ENCODE assay signal across 22 cellular contexts in the genomic region with DNA sequence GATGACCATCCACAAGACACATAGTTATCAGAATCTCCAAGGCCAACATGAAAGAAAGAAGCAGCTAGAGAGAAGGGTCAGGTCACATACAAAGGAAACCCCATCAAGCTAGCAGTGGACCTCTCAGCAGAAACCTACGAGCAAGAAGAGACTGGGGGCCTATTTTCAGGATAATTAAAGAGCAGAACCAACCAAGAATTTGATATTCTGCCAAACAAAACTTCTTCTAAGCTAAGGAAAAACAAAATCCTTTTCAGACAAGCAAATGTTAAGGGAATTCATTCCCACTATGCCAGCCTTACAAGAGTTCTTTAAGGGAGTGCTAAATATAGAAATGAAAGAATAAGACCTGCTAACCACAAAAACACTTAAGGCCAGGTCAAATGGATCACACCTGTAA. TPM values are rescaled to one million over a fixed set of nuclear protein-coding genes. Genes with fewer than 3 reads are reported as not detected.
A peak's percentile ranks its signal among the peaks of the same experiment; 100 is the strongest.
DNase-seq lines count a peak whose midpoint lies in the region; ATAC-seq, FAIRE-seq and TF ChIP-seq lines count a peak whose summit lies in the region.
"Had no signal": no experiment of that assay in that cellular context is flagged by ENCODE, and none has a peak within 500 bp of the region (broad histone marks: within the 10 kb centered on the region; RNA-seq: fewer than 3 reads in every experiment).

No MANE protein-coding gene starts in this region.

- no peak for ATAC-seq in effector memory CD8-positive, alpha-beta T cell (replicated peaks)
- no peak for ATAC-seq in HG02759 (IDR thresholded peaks at IDR 0.05; ENCODE audit: unreplicated experiment)
- ATAC-seq: CD8-positive, alpha-beta T cell; HepG2 had no signal

- DNase-seq in EH (ENCODE audit: low read depth), result peak; percentile 19
- DNase-seq in astrocyte of the cerebellum (ENCODE audit: low read depth), result peak; percentile 36
- no peak for DNase-seq in effector memory CD8-positive, alpha-beta T cell
- DNase-seq in HUDEP-2 (lab: John Stamatoyannopoulos, UW; ENCODE audit: unreplicated experiment in 76 of 76), result no peak
- no peak for DNase-seq in kidney
- no peak for DNase-seq in Karpas-422
- DNase-seq: Caco-2; CD8-positive, alpha-beta T cell; Kasumi-1; MV-4-11; NCI-H1105; NCI-H1436 treated with DMSO at 0.1 percent for 48 hours; NCI-H1930; NCI-H2107; NCI-H69; SHP77 treated with DMSO at 0.1 percent for 48 hours had no signal

- FAIRE-seq in kidney (lab: Jason Lieb, UNC), result no peak
- FAIRE-seq: GM18507, H54, HepG2 had no signal

- H3K27me3 ChIP-seq in Karpas-422 (ENCODE audit: low read length), result no peaks in the 10 kb centered on the region

- no peaks in the 10 kb centered on the region for H3K9me3 ChIP-seq in kidney (ENCODE audit: control insufficient read depth in 1 of 2, low read length in 2 of 2)
- H3K9me3 ChIP-seq in Karpas-422 (ENCODE audit: low read length), result no peaks in the 10 kb centered on the region
- H3K9me3 ChIP-seq: Caco-2 had no signal

- intact Hi-C loops in kidney (cut with DNase I), result no loop called here

- H3K36me3 Mint-ChIP-seq in effector memory CD8-positive, alpha-beta T cell (ENCODE audit: insufficient read depth), result peaks cover 10% of the 10 kb centered on the region

- peak overlapping the region; percentile 80 to 81 for H3K27ac Mint-ChIP-seq in effector memory CD8-positive, alpha-beta T cell
- H3K27ac Mint-ChIP-seq: B cell; CD8-positive, alpha-beta T cell had no signal

- H2AFZ ChIP-seq in Karpas-422 (ENCODE audit: low read length), result no peak overlapping the region

- H3K79me2 ChIP-seq in Karpas-422 (ENCODE audit: low read length), result peaks cover 61% of the 10 kb centered on the region

- H3K9me3 Mint-ChIP-seq in effector memory CD8-positive, alpha-beta T cell, result no peaks in the 10 kb centered on the region
- H3K9me3 Mint-ChIP-seq: CD8-positive, alpha-beta T cell had no signal

- H3K4me3 Mint-ChIP-seq in effector memory CD8-positive, alpha-beta T cell, result no peak overlapping the region
- H3K4me3 Mint-ChIP-seq: B cell; CD8-positive, alpha-beta T cell had no signal

- H3K27ac ChIP-seq in kidney (ENCODE audit: low read depth in 2 of 2, low read length in 2 of 2), result no peak overlapping the region
- H3K27ac ChIP-seq in Karpas-422 (ENCODE audit: low read length), result no peak overlapping the region
- H3K27ac ChIP-seq: C4-2B had no signal

- no peaks in the 10 kb centered on the region for H3K36me3 ChIP-seq in kidney (ENCODE audit: control insufficient read depth in 1 of 2, insufficient read depth in 2 of 2, low read length in 2 of 2)
- H3K36me3 ChIP-seq in Karpas-422 (ENCODE audit: insufficient read depth, low read length), result peaks cover 9% of the 10 kb centered on the region

- H3K4me2 ChIP-seq in Karpas-422 (ENCODE audit: low read depth, low read length, poor library complexity, severe bottlenecking), result no peak overlapping the region

- H3K4me3 ChIP-seq in astrocyte of the cerebellum (ENCODE audit: low read depth, low read length), result no peak overlapping the region
- no peak overlapping the region for H3K4me3 ChIP-seq in kidney (ENCODE audit: low read length in 2 of 2)
- no peak overlapping the region for H3K4me3 ChIP-seq in Karpas-422 (ENCODE audit: low read length)

- no peak for TF ChIP-seq CTCF in astrocyte of the cerebellum (IDR thresholded peaks at IDR 0.05; ENCODE audit: low read depth, low read length, missing control alignments)
- no peak for TF ChIP-seq CTCF in kidney (IDR thresholded peaks at IDR 0.05; ENCODE audit: borderline replicate concordance, extremely low read depth, insufficient read depth)

- no peaks in the 10 kb centered on the region for H3K4me1 ChIP-seq in kidney (ENCODE audit: control insufficient read depth in 1 of 2, insufficient read depth in 1 of 2, low read depth in 1 of 2, low read length in 2 of 2)
- H3K4me1 ChIP-seq in Karpas-422 (ENCODE audit: low read length), result no peaks in the 10 kb centered on the region
- H3K4me1 ChIP-seq: Caco-2 had no signal

- in situ Hi-C loops in astrocyte of the cerebellum (cut with HindIII; ENCODE audit: low sequenced_read_pairs), result no loop called here

- H3K9ac ChIP-seq in kidney (ENCODE audit: low read length in 2 of 2) (no peak overlapping the region), Karpas-422 (ENCODE audit: low read length) (no peak overlapping the region)

- H3K27me3 Mint-ChIP-seq in effector memory CD8-positive, alpha-beta T cell, result no peaks in the 10 kb centered on the region
- H3K27me3 Mint-ChIP-seq: B cell had no signal

- peaks cover 21 to 23% of the 10 kb centered on the region in 2 donors for H3K4me1 Mint-ChIP-seq in effector memory CD8-positive, alpha-beta T cell (ENCODE audit: low read depth in 2 of 2)
- H3K4me1 Mint-ChIP-seq: B cell had no signal

- no peaks in the 10 kb centered on the region for H3K9me2 ChIP-seq in Karpas-422 (replicated peaks; ENCODE audit: insufficient read depth, low read length)

- no peaks in the 10 kb centered on the region for H4K20me1 ChIP-seq in Karpas-422 (ENCODE audit: insufficient read depth, low read depth, low read length)

RNA-seq across cellular contexts. Expression of gene ITFG1, which starts 47.8 kb away (rescaled TPM):
- total RNA-seq in kidney, result 63.7 TPM
- polyA plus RNA-seq in kidney (ENCODE audit: insufficient read depth, low read depth, low replicate concordance), result 69.7 TPM
- 68.1 and 161 TPM in 2 replicates for total RNA-seq in Karpas-422 (2014; rRNA removed; shearing (Covaris generic); ENCODE audit: low replicate concordance)

RNA-seq across cellular contexts. Expression of gene PHKB, which starts 48.1 kb away (rescaled TPM):
- 80.5 TPM for total RNA-seq in kidney
- 48.3 TPM for polyA plus RNA-seq in kidney (ENCODE audit: insufficient read depth, low read depth, low replicate concordance)
- 53.7 and 87.4 TPM in 2 replicates for total RNA-seq in Karpas-422 (2014; rRNA removed; shearing (Covaris generic); ENCODE audit: low replicate concordance)

Comparison
In these comparisons a context has a peak if more than half of its experiments do, and no peak if none do; other contexts are left out.
1. DNase-seq: peak in EH (single experiment) and astrocyte of the cerebellum (single experiment); none in effector memory CD8-positive, alpha-beta T cell (0 of 3), HUDEP-2 (0 of 76), kidney (single experiment) and Karpas-422 (single experiment).